In genomic region chr9:131024978-131025868, GRCh38 we compare ENCODE assay signal across 1 cellular context.
TF ChIP-seq lines count a peak whose summit lies in the region.

No MANE protein-coding gene starts in this region.

TF ChIP-seq in WTC11, 78 proteins besides CTCF, POLR2A, EP300 and RAD21 (continued from another document):
- no peak for TF ChIP-seq ZNF416 (CRISPR knock-in tag; IDR thresholded peaks at IDR 0.05)
- no peak for TF ChIP-seq USF2 (CRISPR knock-in tag; IDR thresholded peaks at IDR 0.05)
- no peak for TF ChIP-seq MXD4 (CRISPR knock-in tag; IDR thresholded peaks at IDR 0.05; ENCODE audit: borderline replicate concordance)
- TF ChIP-seq FOXJ3 (CRISPR knock-in tag; IDR thresholded peaks at IDR 0.05; ENCODE audit: borderline replicate concordance) = no peak
- TF ChIP-seq ZNF423 (CRISPR knock-in tag; IDR thresholded peaks at IDR 0.05) = no peak
- TF ChIP-seq USF1 (CRISPR knock-in tag; IDR thresholded peaks at IDR 0.05) = no peak
- no peak for TF ChIP-seq MYBL2 (CRISPR knock-in tag; IDR thresholded peaks at IDR 0.05)
- TF ChIP-seq ZNF281 (CRISPR knock-in tag; IDR thresholded peaks at IDR 0.05) = no peak
